16 cellular contexts compared by ENCODE assay signal in genomic region chr5:179769276-179769675, GRCh38. TPM values are rescaled to one million over a fixed set of nuclear protein-coding genes. Genes with fewer than 3 reads are reported as not detected.
DNase-seq lines count a peak whose midpoint lies in the region; ATAC-seq and TF ChIP-seq lines count a peak whose summit lies in the region.
"Had no signal": no experiment of that assay in that cellular context is flagged by ENCODE, and none has a peak within 500 bp of the region (broad histone marks: within the 10 kb centered on the region; RNA-seq: fewer than 3 reads in every experiment).

No MANE protein-coding gene starts in this region.

- no peaks in the 10 kb centered on the region for H3K27me3 Mint-ChIP-seq in activated T-helper 1 cell treated with anti-CD3 and anti-CD28 coated beads, Interleukin-12 subunit alpha, Interleukin-12 subunit beta, Interleukin-2, Interleukin-4 antibody, amounts not matched to agents 30 ng/mL and 10 ng/mL and 1 ng/mL, durations not matched to agents 14 hours and 24 hours and 36 hours (ENCODE audit: insufficient read depth)
- H3K27me3 Mint-ChIP-seq in nephron progenitor cell (ENCODE audit: low read depth, poor library complexity), result no peaks in the 10 kb centered on the region

- dilution Hi-C loops in IMR-90 (cut with HindIII; ENCODE audit: low sequenced_read_pairs, unreplicated experiment), result no loop called here

- TF ChIP-seq POLR2A in IMR-90 (IDR thresholded peaks at IDR 0.05; ENCODE audit: low read depth, low read length), result no peak

- peaks cover 14% of the 10 kb centered on the region for H3K4me1 Mint-ChIP-seq in activated T-helper 1 cell treated with anti-CD3 and anti-CD28 coated beads, Interleukin-12 subunit alpha, Interleukin-12 subunit beta, Interleukin-2, Interleukin-4 antibody, amounts not matched to agents 30 ng/mL and 10 ng/mL and 1 ng/mL, durations not matched to agents 14 hours and 24 hours and 36 hours (ENCODE audit: low read depth)
- H3K4me1 Mint-ChIP-seq in nephron progenitor cell, result peaks cover 5% of the 10 kb centered on the region

- H3K23ac ChIP-seq in IMR-90 (ENCODE audit: low read depth, low read length), result no peak overlapping the region

- no peak overlapping the region for H3K4me3 ChIP-seq in IMR-90 (ENCODE audit: insufficient read depth, low read depth, low read length)
- H3K4me3 ChIP-seq: GM23338 had no signal

- no peak overlapping the region for H3K9ac ChIP-seq in IMR-90 (ENCODE audit: low read depth, low read length)

- H3K36me3 ChIP-seq in IMR-90 (ENCODE audit: control insufficient read depth, insufficient read depth, low read length), result peaks cover 63% of the 10 kb centered on the region

- 100% methylated on average over 2 of the region's 6 CpGs; no CpG with 5 or more reads in 1 of the 2 experiments for WGBS in IMR-90 (ENCODE audit: extremely low coverage in 2 of 2, insufficient read length in 1 of 2), 2 experiments

- no peak overlapping the region for H3K4me3 Mint-ChIP-seq in activated T-helper 1 cell treated with anti-CD3 and anti-CD28 coated beads, Interleukin-12 subunit alpha, Interleukin-12 subunit beta, Interleukin-2, Interleukin-4 antibody, amounts not matched to agents 30 ng/mL and 10 ng/mL and 1 ng/mL, durations not matched to agents 14 hours and 24 hours and 36 hours
- H3K4me3 Mint-ChIP-seq in nephron progenitor cell, result no peak overlapping the region
- H3K4me3 Mint-ChIP-seq: GM23338 had no signal

- H3K4me2 ChIP-seq in IMR-90 (ENCODE audit: low read depth, low read length), result no peak overlapping the region
- H3K4me2 ChIP-seq: GM23338 had no signal

- no peak overlapping the region for H3K27ac ChIP-seq in IMR-90 (ENCODE audit: insufficient read depth, low read length)

- H3K14ac ChIP-seq in IMR-90 (replicated peaks; ENCODE audit: low read depth, low read length), result no peak overlapping the region

- no TSS peak for BruUV-seq in IMR-90 (replicated peaks; lab: Mats Ljungman, UMichigan)

- H2BK15ac ChIP-seq in IMR-90 (ENCODE audit: low read depth, low read length), result no peak overlapping the region

- H3K27me3 ChIP-seq in IMR-90 (ENCODE audit: control insufficient read depth, insufficient read depth, low read length), result no peaks in the 10 kb centered on the region

- no peak for ATAC-seq in IMR-90 (ENCODE audit: low read depth)

- peaks cover 33% of the 10 kb centered on the region for H3K36me3 Mint-ChIP-seq in activated T-helper 1 cell treated with anti-CD3 and anti-CD28 coated beads, Interleukin-12 subunit alpha, Interleukin-12 subunit beta, Interleukin-2, Interleukin-4 antibody, amounts not matched to agents 30 ng/mL and 10 ng/mL and 1 ng/mL, durations not matched to agents 14 hours and 24 hours and 36 hours (ENCODE audit: low read depth)
- peaks cover 72% of the 10 kb centered on the region for H3K36me3 Mint-ChIP-seq in nephron progenitor cell (ENCODE audit: low read depth)

- H3K9me1 ChIP-seq in IMR-90 (ENCODE audit: insufficient read depth, low read length), result peaks cover 7% of the 10 kb centered on the region

- H3K4ac ChIP-seq in IMR-90 (ENCODE audit: low read depth, low read length), result no peak overlapping the region

- no peak overlapping the region for H3K56ac ChIP-seq in IMR-90 (ENCODE audit: extremely low read depth, insufficient read depth, low read length)

- no peaks in the 10 kb centered on the region for H3K9me3 ChIP-seq in IMR-90 (ENCODE audit: control insufficient read depth, insufficient read depth, low read length)

- no peak overlapping the region for H2BK20ac ChIP-seq in IMR-90 (ENCODE audit: low read depth, low read length)

- H2AFZ ChIP-seq in IMR-90 (replicated peaks; ENCODE audit: low read length, poor library complexity), result peak overlapping the region; percentile 5
- H2AFZ ChIP-seq: GM23338 had no signal

- intact Hi-C loops in IMR-90 (cut with micrococcal nuclease), result no loop called here
- intact Hi-C loops in activated T-helper 1 cell treated with anti-CD3 and anti-CD28 coated beads, Interleukin-12 subunit alpha, Interleukin-12 subunit beta, Interleukin-2, Interleukin-4 antibody, amounts not matched to agents 30 ng/mL and 10 ng/mL and 1 ng/mL, durations not matched to agents 14 hours and 24 hours and 36 hours (cut with micrococcal nuclease), result no loop called here

- H4K5ac ChIP-seq in IMR-90 (ENCODE audit: low read depth, low read length), result no peak overlapping the region

- H2BK5ac ChIP-seq in IMR-90 (ENCODE audit: low read depth, low read length, poor library complexity, severe bottlenecking), result no peak overlapping the region

- CTCF ChIA-PET in IMR-90 (lab: Yijun Ruan, JAX), result interaction anchor here (0.6 to 0.7 kb wide), 2 partner anchors 59 to 229 kb away, joined by 3 to 4 read pairs; no protein-coding TSS in a partner anchor

- no peaks in the 10 kb centered on the region for H3K9me3 Mint-ChIP-seq in activated T-helper 1 cell treated with anti-CD3 and anti-CD28 coated beads, Interleukin-12 subunit alpha, Interleukin-12 subunit beta, Interleukin-2, Interleukin-4 antibody, amounts not matched to agents 30 ng/mL and 10 ng/mL and 1 ng/mL, durations not matched to agents 14 hours and 24 hours and 36 hours
- H3K9me3 Mint-ChIP-seq in nephron progenitor cell, result no peaks in the 10 kb centered on the region
- H3K9me3 Mint-ChIP-seq: GM23338 had no signal

- no peak overlapping the region for H4K8ac ChIP-seq in IMR-90 (ENCODE audit: low read depth in 2 of 2, low read length in 2 of 2)

- no peak overlapping the region for H2AK9ac ChIP-seq in IMR-90 (replicated peaks; ENCODE audit: low read depth, low read length, poor library complexity)

- H3K4me1 ChIP-seq in IMR-90 (ENCODE audit: control insufficient read depth, insufficient read depth, low read length), result peaks cover 17% of the 10 kb centered on the region

- POLR2A ChIA-PET in IMR-90 (lab: Charles Lee; ENCODE audit: unreplicated experiment), result no interaction called here

- H3K79me1 ChIP-seq in IMR-90 (ENCODE audit: low read depth in 1 of 2, low read length in 2 of 2), result peaks cover 32 to 73% of the 10 kb centered on the region in 2 experiments

- peak overlapping the region; percentile 47 for H3K27ac Mint-ChIP-seq in activated T-helper 1 cell treated with anti-CD3 and anti-CD28 coated beads, Interleukin-12 subunit alpha, Interleukin-12 subunit beta, Interleukin-2, Interleukin-4 antibody, amounts not matched to agents 30 ng/mL and 10 ng/mL and 1 ng/mL, durations not matched to agents 14 hours and 24 hours and 36 hours
- H3K27ac Mint-ChIP-seq in nephron progenitor cell, result peak overlapping the region; percentile 21
- H3K27ac Mint-ChIP-seq: GM23338 had no signal

- H4K20me1 ChIP-seq in IMR-90 (ENCODE audit: insufficient read depth, low read length), result peaks cover 17% of the 10 kb centered on the region

- no peak overlapping the region for H2BK120ac ChIP-seq in IMR-90 (ENCODE audit: low read depth, low read length)

- TF ChIP-seq CTCF in IMR-90 (conservative IDR thresholded peaks at IDR 0.05; ENCODE audit: low read depth, low read length), result no peak
- no peak for TF ChIP-seq CTCF in nephron progenitor cell (IDR thresholded peaks at IDR 0.05)

- DNase-seq in SIG-M5 treated with dmso at 0.1 percent for 504 hours (lab: John Stamatoyannopoulos, UW; ENCODE audit: unreplicated experiment) (peak; percentile 34), SIG-M5 (lab: John Stamatoyannopoulos, UW) (no peak), IMR-90 (no peak), nephron progenitor cell (no peak), G401 (ENCODE audit: low spot score) (no peak), NCI-H2171 (lab: John Stamatoyannopoulos, UW) (no peak)
- DNase-seq in activated T-helper 1 cell treated with anti-CD3 and anti-CD28 coated beads, Interleukin-12 subunit alpha, Interleukin-12 subunit beta, Interleukin-2, Interleukin-4 antibody, amounts not matched to agents 30 ng/mL and 10 ng/mL and 1 ng/mL, durations not matched to agents 14 hours and 24 hours and 36 hours (ENCODE audit: low spot score), result no peak
- DNase-seq in effector CD8-positive, alpha-beta T cell (lab: John Stamatoyannopoulos, UW), result no peak
- DNase-seq: 8988T, NCI-H1436, NCI-H2029 treated with DMSO at 0.1 percent for 48 hours, NCI-H524, SHP77 had no signal

- no peak overlapping the region for H3K18ac ChIP-seq in IMR-90 (ENCODE audit: low read depth, low read length)

- H2AK5ac ChIP-seq in IMR-90 (ENCODE audit: low read depth, low read length), result no peak overlapping the region

- TF ChIP-seq RAD21 in IMR-90 (IDR thresholded peaks at IDR 0.05; ENCODE audit: low read length), result no peak

- in situ Hi-C loops in IMR-90 (cut with MboI; ENCODE audit: low sequenced_read_pairs), result no loop called here
- in situ Hi-C loops in G401 (cut with HindIII; ENCODE audit: low sequenced_read_pairs), result no loop called here

- H4K91ac ChIP-seq in IMR-90 (ENCODE audit: insufficient read depth, low read depth, low read length), result no peak overlapping the region

RNA-seq across cellular contexts. Expression of gene LTC4S, which starts 24.5 kb away (rescaled TPM):
- total RNA-seq in IMR-90 (2012; rRNA removed), result not detected in 2 replicates
- 0.72 and 1.9 TPM in 2 replicates for polyA plus RNA-seq in IMR-90 (2012; rRNA removed)
- 1.3 and 3.2 TPM in 2 replicates for polyA plus RNA-seq in IMR-90 (2012; cell fraction: cytosol; rRNA removed)
- polyA plus RNA-seq in IMR-90 (2012; cell fraction: nucleus; rRNA removed; ENCODE audit: low replicate concordance), result 2.3 and 12.6 TPM in 2 replicates
- 0.64 and 1.7 TPM in 2 replicates for total RNA-seq in activated T-helper 1 cell treated with anti-CD3 and anti-CD28 coated beads, Interleukin-12 subunit alpha, Interleukin-12 subunit beta, Interleukin-2, Interleukin-4 antibody, amounts not matched to agents 30 ng/mL and 10 ng/mL and 1 ng/mL, durations not matched to agents 14 hours and 24 hours and 36 hours
- 7.1 and 9.4 TPM in 2 replicates for total RNA-seq in G401 (2014; rRNA removed; shearing (Covaris generic))
- total RNA-seq: Daoy, LHCN-M2 had no signal

RNA-seq across cellular contexts. Expression of gene MAML1, which starts 36.7 kb away (rescaled TPM):
- 4.7 TPM in 2 replicates for total RNA-seq in IMR-90 (2012; rRNA removed)
- polyA plus RNA-seq in IMR-90 (2012; rRNA removed), result 10.2 and 20.4 TPM in 2 replicates
- 4.5 and 7.3 TPM in 2 replicates for polyA plus RNA-seq in IMR-90 (2012; cell fraction: cytosol; rRNA removed)
- polyA plus RNA-seq in IMR-90 (2012; cell fraction: nucleus; rRNA removed; ENCODE audit: low replicate concordance), result 13.3 and 15.0 TPM in 2 replicates
- total RNA-seq in activated T-helper 1 cell treated with anti-CD3 and anti-CD28 coated beads, Interleukin-12 subunit alpha, Interleukin-12 subunit beta, Interleukin-2, Interleukin-4 antibody, amounts not matched to agents 30 ng/mL and 10 ng/mL and 1 ng/mL, durations not matched to agents 14 hours and 24 hours and 36 hours, result 36.0 and 37.6 TPM in 2 replicates
- total RNA-seq in G401 (2014; rRNA removed; shearing (Covaris generic)), result 12.5 and 14.2 TPM in 2 replicates

RNA-seq across cellular contexts. Expression of gene MGAT4B, which starts 37.4 kb away (rescaled TPM):
- total RNA-seq in IMR-90 (2012; rRNA removed), result 53.9 and 73.7 TPM in 2 replicates
- polyA plus RNA-seq in IMR-90 (2012; rRNA removed), result 155 and 164 TPM in 2 replicates
- polyA plus RNA-seq in IMR-90 (2012; cell fraction: cytosol; rRNA removed), result 148 and 266 TPM in 2 replicates
- polyA plus RNA-seq in IMR-90 (2012; cell fraction: nucleus; rRNA removed; ENCODE audit: low replicate concordance), result 388 and 999 TPM in 2 replicates
- 124 and 132 TPM in 2 replicates for total RNA-seq in activated T-helper 1 cell treated with anti-CD3 and anti-CD28 coated beads, Interleukin-12 subunit alpha, Interleukin-12 subunit beta, Interleukin-2, Interleukin-4 antibody, amounts not matched to agents 30 ng/mL and 10 ng/mL and 1 ng/mL, durations not matched to agents 14 hours and 24 hours and 36 hours
- 122 and 128 TPM in 2 replicates for total RNA-seq in G401 (2014; rRNA removed; shearing (Covaris generic))

RNA-seq across cellular contexts. Expression of gene SQSTM1, which starts 51.4 kb away (rescaled TPM):
- 168 and 184 TPM in 2 replicates for total RNA-seq in IMR-90 (2012; rRNA removed)
- 152 and 201 TPM in 2 replicates for polyA plus RNA-seq in IMR-90 (2012; rRNA removed)
- polyA plus RNA-seq in IMR-90 (2012; cell fraction: cytosol; rRNA removed), result 153 and 219 TPM in 2 replicates
- 377 and 407 TPM in 2 replicates for polyA plus RNA-seq in IMR-90 (2012; cell fraction: nucleus; rRNA removed; ENCODE audit: low replicate concordance)
- 221 and 233 TPM in 2 replicates for total RNA-seq in activated T-helper 1 cell treated with anti-CD3 and anti-CD28 coated beads, Interleukin-12 subunit alpha, Interleukin-12 subunit beta, Interleukin-2, Interleukin-4 antibody, amounts not matched to agents 30 ng/mL and 10 ng/mL and 1 ng/mL, durations not matched to agents 14 hours and 24 hours and 36 hours
- total RNA-seq in G401 (2014; rRNA removed; shearing (Covaris generic)), result 139 and 150 TPM in 2 replicates
